ENCODE assay signal across 22 cellular contexts in the genomic region with DNA sequence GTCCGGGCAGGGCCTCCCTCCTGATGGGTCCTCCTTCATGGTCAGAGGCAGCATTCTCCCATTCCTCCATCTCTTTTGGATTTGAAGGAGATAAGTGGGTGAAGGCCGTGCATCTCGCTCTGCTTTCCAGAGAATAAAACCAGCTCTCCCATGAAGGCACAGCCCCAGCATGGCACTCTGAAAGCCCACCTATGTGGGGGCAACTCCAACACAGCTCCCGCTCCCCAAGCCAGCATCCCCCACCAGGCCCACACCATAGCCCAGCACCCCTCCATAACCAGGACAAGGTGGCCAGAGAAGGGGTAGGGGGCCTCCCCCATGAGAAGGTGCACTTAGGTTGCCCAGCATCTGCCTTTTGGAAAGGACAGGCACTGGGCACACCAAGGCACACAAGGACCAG.
"Had no signal": no experiment of that assay in that cellular context is flagged by ENCODE, and none has a peak within 500 bp of the region (broad histone marks: within the 10 kb centered on the region; RNA-seq: fewer than 3 reads in every experiment).

No MANE protein-coding gene starts in this region.

- H3K4me2 ChIP-seq: KMS-11, SK-N-SH had no signal

- ATAC-seq: K562 had no signal

- DNase-seq: Kasumi-1, MM.1S, NCI-H1092 treated with DMSO at 0.1 percent for 48 hours, NCI-H1436, NCI-H187, NCI-H2029, NCI-H2081 treated with DMSO at 0.1 percent for 48 hours, NCI-H2171, NCI-H226, NCI-H446, NCI-H510A, NCI-H524 treated with DMSO at 0.1 percent for 48 hours, NCI-H69, NCI-H774, RPMI8226, SHP77, SK-N-SH had no signal

- FAIRE-seq: HTR-8/SVneo, K562, RCC 7860 had no signal

- H3K27ac ChIP-seq: HL-60, KMS-11 had no signal

- H3K9me3 ChIP-seq: SK-N-SH had no signal

- H3K9ac ChIP-seq: KMS-11, SK-N-SH had no signal

- H3K4me3 ChIP-seq: K562 had no signal
